8 cellular contexts compared by ENCODE assay signal in genomic region chr17:17305282-17305801, GRCh38. TPM values are rescaled to one million over a fixed set of nuclear protein-coding genes. Genes with fewer than 3 reads are reported as not detected.
A peak's percentile ranks its signal among the peaks of the same experiment; 100 is the strongest.
DNase-seq lines count a peak whose midpoint lies in the region; ATAC-seq and TF ChIP-seq lines count a peak whose summit lies in the region.

No MANE protein-coding gene starts in this region.

- TF ChIP-seq POLR2A in breast epithelium (IDR thresholded peaks at IDR 0.05), result no peak

- peaks cover 35% of the 10 kb centered on the region for H3K4me1 Mint-ChIP-seq in activated CD8-positive, alpha-beta T cell treated with anti-CD3 and anti-CD28 coated beads for 36 hours (ENCODE audit: low read depth)

- no peaks in the 10 kb centered on the region for H3K27me3 ChIP-seq in breast epithelium

- TF ChIP-seq CTCF in activated CD8-positive, alpha-beta T cell treated with anti-CD3 and anti-CD28 coated beads for 36 hours (IDR thresholded peaks at IDR 0.05), result no peak
- TF ChIP-seq CTCF in breast epithelium (IDR thresholded peaks at IDR 0.05), result no peak

- CTCF ChIA-PET in activated CD8-positive, alpha-beta T cell treated with anti-CD3 and anti-CD28 coated beads for 36 hours (lab: Charles Lee), result interaction anchor here (0.8 to 3.5 kb wide), 3 partner anchors 8 to 66 kb away, joined by 3 to 10 read pairs (median 3); no protein-coding TSS in a partner anchor

- peak; percentile 64 for ATAC-seq in HG02763 (IDR thresholded peaks at IDR 0.05; ENCODE audit: unreplicated experiment)
- ATAC-seq in activated CD8-positive, alpha-beta T cell treated with anti-CD3 and anti-CD28 coated beads for 36 hours, result peak; percentile 63

- no peak overlapping the region for H3K27ac ChIP-seq in breast epithelium

- peak; percentile 10 for DNase-seq in NCI-H2227 (lab: John Stamatoyannopoulos, UW; ENCODE audit: unreplicated experiment)
- DNase-seq in NCI-H2227 treated with DMSO at 0.1 percent for 48 hours (lab: John Stamatoyannopoulos, UW), result no peak
- DNase-seq in NCI-H510A treated with DMSO at 0.1 percent for 48 hours (lab: John Stamatoyannopoulos, UW), result peak; percentile 62
- peak; percentile 80 for DNase-seq in activated CD8-positive, alpha-beta T cell treated with anti-CD3 and anti-CD28 coated beads for 36 hours
- peak; percentile 43 for DNase-seq in left kidney (ENCODE audit: low read depth, low spot score)
- DNase-seq in breast epithelium (ENCODE audit: low spot score in 2 of 2), result no peak
- DNase-seq in NCI-H187 (lab: John Stamatoyannopoulos, UW), result no peak

- H3K4me1 ChIP-seq in breast epithelium, result no peaks in the 10 kb centered on the region

- peak overlapping the region; percentile 79 for H3K4me3 Mint-ChIP-seq in activated CD8-positive, alpha-beta T cell treated with anti-CD3 and anti-CD28 coated beads for 36 hours

- H3K36me3 ChIP-seq in breast epithelium, result no peaks in the 10 kb centered on the region

- peak overlapping the region; percentile 89 for H3K27ac Mint-ChIP-seq in activated CD8-positive, alpha-beta T cell treated with anti-CD3 and anti-CD28 coated beads for 36 hours

- no peaks in the 10 kb centered on the region for H3K27me3 Mint-ChIP-seq in activated CD8-positive, alpha-beta T cell treated with anti-CD3 and anti-CD28 coated beads for 36 hours

- no peaks in the 10 kb centered on the region for H3K9me3 Mint-ChIP-seq in activated CD8-positive, alpha-beta T cell treated with anti-CD3 and anti-CD28 coated beads for 36 hours

- POLR2A ChIA-PET in activated CD8-positive, alpha-beta T cell treated with anti-CD3 and anti-CD28 coated beads for 36 hours (lab: Charles Lee), result interaction anchor here (0.8 to 3.5 kb wide), 3 partner anchors 8 to 32 kb away, joined by 3 to 22 read pairs (median 4); partner anchors contain the start of gene COPS3

- H3K9me3 ChIP-seq in breast epithelium, result no peaks in the 10 kb centered on the region

- no peak overlapping the region for H3K4me3 ChIP-seq in breast epithelium

- peaks cover 9% of the 10 kb centered on the region for H3K36me3 Mint-ChIP-seq in activated CD8-positive, alpha-beta T cell treated with anti-CD3 and anti-CD28 coated beads for 36 hours (ENCODE audit: low read depth)

- intact Hi-C loops in activated CD8-positive, alpha-beta T cell treated with anti-CD3 and anti-CD28 coated beads for 36 hours (cut with micrococcal nuclease), result loop anchor here (10.0 kb wide), 1 partner anchor 311 kb away; no protein-coding TSS in a partner anchor
- intact Hi-C loops in breast epithelium (cut with DNase I; ENCODE audit: low total_unique reads), result no loop called here

RNA-seq across cellular contexts. Expression of gene NT5M, which starts 2.2 kb away (rescaled TPM):
- total RNA-seq in activated CD8-positive, alpha-beta T cell treated with anti-CD3 and anti-CD28 coated beads for 36 hours, result 1 to 10 TPM; 8.3 to 9.4 TPM
- 1 to 10 TPM; 1.0 to 4.6 (median 2.9) TPM for total RNA-seq in breast epithelium

RNA-seq across cellular contexts. Expression of gene COPS3, which starts 24.3 kb away (rescaled TPM):
- 10 to 100 TPM; 91.1 to 99.8 TPM for total RNA-seq in activated CD8-positive, alpha-beta T cell treated with anti-CD3 and anti-CD28 coated beads for 36 hours
- 10 to 100 TPM; 59.6 to 61.3 (median 60.6) TPM for total RNA-seq in breast epithelium

Comparison
In these comparisons a context has a peak if more than half of its experiments do, and no peak if none do; other contexts are left out.
1. DNase-seq: peak in NCI-H2227 (single experiment), NCI-H510A treated with DMSO at 0.1 percent for 48 hours (single experiment), activated CD8-positive, alpha-beta T cell treated with anti-CD3 and anti-CD28 coated beads for 36 hours (single experiment) and left kidney (single experiment); none in NCI-H2227 treated with DMSO at 0.1 percent for 48 hours (single experiment), breast epithelium (0 of 2) and NCI-H187 (0 of 2).